ENCODE assay signal across 19 cellular contexts in genomic region chr1:168443899-168444298, GRCh38.
A peak's percentile ranks its signal among the peaks of the same experiment; 100 is the strongest.
DNase-seq lines count a peak whose midpoint lies in the region; ATAC-seq lines count a peak whose summit lies in the region.
"Had no signal": no experiment of that assay in that cellular context is flagged by ENCODE, and none has a peak within 500 bp of the region (broad histone marks: within the 10 kb centered on the region; RNA-seq: fewer than 3 reads in every experiment).

No MANE protein-coding gene starts in this region.

- intact Hi-C loops in CD4-positive, alpha-beta memory T cell (cut with micrococcal nuclease), result no loop called here
- intact Hi-C loops in activated CD4-positive, alpha-beta memory T cell treated with anti-CD3 and anti-CD28 coated beads for 36 hours (cut with micrococcal nuclease), result loop anchor here (1.0 to 10.0 kb wide), 3 partner anchors 22 to 903 kb away; partner anchors contain the start of gene ATP1B1

- POLR2A ChIA-PET in CD4-positive, alpha-beta memory T cell (lab: Charles Lee; ENCODE audit: partially characterized antibody), result interaction anchor here (0.6 to 2.6 kb wide), 14 partner anchors 22 to 924 kb away, joined by 3 to 22 read pairs (median 4); partner anchors contain the start of genes BLZF1 and NME7
- POLR2A ChIA-PET in activated CD4-positive, alpha-beta memory T cell treated with anti-CD3 and anti-CD28 coated beads for 36 hours (lab: Charles Lee), result interaction anchor here (1.3 to 1.6 kb wide), 2 partner anchors 23 to 101 kb away, joined by 3 to 5 read pairs; no protein-coding TSS in a partner anchor

- H3K9me3 Mint-ChIP-seq in CD4-positive, CD25-positive, alpha-beta regulatory T cell, result peaks cover 0 to 5% (median 0%) of the 10 kb centered on the region in 7 donors
- peaks cover 0 to 4% (median 0%) of the 10 kb centered on the region in 8 donors for H3K9me3 Mint-ChIP-seq in CD4-positive, alpha-beta memory T cell
- H3K9me3 Mint-ChIP-seq in activated CD4-positive, alpha-beta memory T cell treated with anti-CD3 and anti-CD28 coated beads for 36 hours, result no peaks in the 10 kb centered on the region
- H3K9me3 Mint-ChIP-seq: stimulated activated naive B cell treated with anti-CD40 and anti-IgM and Interleukin-4, amounts not matched to agents 10 μg/mL and 1 μg/mL and 100 μg/mL, for 72 hours had no signal

- H3K4me3 Mint-ChIP-seq in CD4-positive, CD25-positive, alpha-beta regulatory T cell, result peak overlapping the region in 1 of 4 donors; percentile 41
- H3K4me3 Mint-ChIP-seq in CD4-positive, alpha-beta memory T cell, result peak overlapping the region; percentile 23 to 70 (median 57)
- H3K4me3 Mint-ChIP-seq in activated CD4-positive, alpha-beta memory T cell treated with anti-CD3 and anti-CD28 coated beads for 36 hours, result no peak overlapping the region
- H3K4me3 Mint-ChIP-seq: stimulated activated naive B cell treated with anti-CD40 and anti-IgM and Interleukin-4, amounts not matched to agents 10 μg/mL and 1 μg/mL and 100 μg/mL, for 72 hours had no signal

- peaks cover 19% of the 10 kb centered on the region for H3K4me1 ChIP-seq in CD4-positive, CD25-positive, alpha-beta regulatory T cell (ENCODE audit: control insufficient read depth, insufficient read depth, low read length, poor library complexity, severe bottlenecking)
- H3K4me1 ChIP-seq in CD4-positive, alpha-beta memory T cell (ENCODE audit: insufficient read depth, low read length), result peaks cover 69% of the 10 kb centered on the region
- peaks cover 20% of the 10 kb centered on the region for H3K4me1 ChIP-seq in effector memory CD4-positive, alpha-beta T cell (ENCODE audit: control insufficient read depth, insufficient read depth, low read length, poor library complexity, severe bottlenecking)

- H3K36me3 Mint-ChIP-seq in CD4-positive, CD25-positive, alpha-beta regulatory T cell, result peaks cover 3% of the 10 kb centered on the region
- peaks cover 0 to 3% of the 10 kb centered on the region in 2 donors for H3K36me3 Mint-ChIP-seq in CD4-positive, alpha-beta memory T cell
- H3K36me3 Mint-ChIP-seq in activated CD4-positive, alpha-beta memory T cell treated with anti-CD3 and anti-CD28 coated beads for 36 hours, result no peaks in the 10 kb centered on the region
- H3K36me3 Mint-ChIP-seq: stimulated activated naive B cell treated with anti-CD40 and anti-IgM and Interleukin-4, amounts not matched to agents 10 μg/mL and 1 μg/mL and 100 μg/mL, for 72 hours had no signal

- peaks cover 19 to 43% (median 25%) of the 10 kb centered on the region in 4 donors for H3K4me1 Mint-ChIP-seq in CD4-positive, CD25-positive, alpha-beta regulatory T cell
- peaks cover 46 to 91% (median 69%) of the 10 kb centered on the region in 4 donors for H3K4me1 Mint-ChIP-seq in CD4-positive, alpha-beta memory T cell
- H3K4me1 Mint-ChIP-seq in activated CD4-positive, alpha-beta memory T cell treated with anti-CD3 and anti-CD28 coated beads for 36 hours (ENCODE audit: low read depth), result peaks cover 41% of the 10 kb centered on the region

- no peaks in the 10 kb centered on the region for H3K36me3 ChIP-seq in CD4-positive, CD25-positive, alpha-beta regulatory T cell (ENCODE audit: control insufficient read depth, insufficient read depth, low read length)
- H3K36me3 ChIP-seq in CD4-positive, alpha-beta memory T cell (ENCODE audit: insufficient read depth, low read length), result no peaks in the 10 kb centered on the region
- H3K36me3 ChIP-seq in effector memory CD4-positive, alpha-beta T cell (ENCODE audit: control insufficient read depth, insufficient read depth, low read length), result no peaks in the 10 kb centered on the region
- H3K36me3 ChIP-seq: tibial artery had no signal

- peaks cover 4% of the 10 kb centered on the region for H3K27me3 Mint-ChIP-seq in CD4-positive, CD25-positive, alpha-beta regulatory T cell
- H3K27me3 Mint-ChIP-seq in CD4-positive, alpha-beta memory T cell, result no peaks in the 10 kb centered on the region
- no peaks in the 10 kb centered on the region for H3K27me3 Mint-ChIP-seq in activated CD4-positive, alpha-beta memory T cell treated with anti-CD3 and anti-CD28 coated beads for 36 hours

- CTCF ChIA-PET in CD4-positive, alpha-beta memory T cell (lab: Charles Lee; ENCODE audit: partially characterized antibody), result interaction anchor here (0.7 to 13.1 kb wide), 15 partner anchors 10 to 159 kb away, joined by 3 to 249 read pairs (median 5); no protein-coding TSS in a partner anchor
- CTCF ChIA-PET in activated CD4-positive, alpha-beta memory T cell treated with anti-CD3 and anti-CD28 coated beads for 36 hours (lab: Charles Lee), result interaction anchor here (1.4 to 6.6 kb wide), 3 partner anchors 102 to 904 kb away, joined by 7 to 124 read pairs (median 16); no protein-coding TSS in a partner anchor

- no peak overlapping the region for H3K4me3 ChIP-seq in CD4-positive, CD25-positive, alpha-beta regulatory T cell (ENCODE audit: low read depth, low read length)
- no peak overlapping the region for H3K4me3 ChIP-seq in CD4-positive, alpha-beta memory T cell (ENCODE audit: low read length in 2 of 2)
- no peak overlapping the region for H3K4me3 ChIP-seq in effector memory CD4-positive, alpha-beta T cell (ENCODE audit: insufficient read depth, low read depth, low read length, poor library complexity, severe bottlenecking)
- H3K4me3 ChIP-seq: hepatocyte, lung, tibial artery had no signal

- H3K27ac Mint-ChIP-seq in CD4-positive, CD25-positive, alpha-beta regulatory T cell, result peak overlapping the region in 2 of 3 donors; percentile 56
- H3K27ac Mint-ChIP-seq in CD4-positive, alpha-beta memory T cell, result peak overlapping the region; percentile 73 to 92 (median 85)
- H3K27ac Mint-ChIP-seq in activated CD4-positive, alpha-beta memory T cell treated with anti-CD3 and anti-CD28 coated beads for 36 hours, result no peak overlapping the region
- H3K27ac Mint-ChIP-seq: stimulated activated naive B cell treated with anti-CD40 and anti-IgM and Interleukin-4, amounts not matched to agents 10 μg/mL and 1 μg/mL and 100 μg/mL, for 72 hours had no signal

- no peak for ATAC-seq in CD4-positive, CD25-positive, alpha-beta regulatory T cell (ENCODE audit: low read depth in 2 of 2)
- no peak for ATAC-seq in GM18867 (IDR thresholded peaks at IDR 0.05; ENCODE audit: unreplicated experiment)
- ATAC-seq in HG03095 (IDR thresholded peaks at IDR 0.05; ENCODE audit: unreplicated experiment), result no peak
- ATAC-seq: stimulated activated naive B cell treated with anti-CD40 and anti-IgM and Interleukin-4, amounts not matched to agents 10 μg/mL and 1 μg/mL and 100 μg/mL, for 72 hours had no signal

- no peak overlapping the region for H3K27ac ChIP-seq in CD4-positive, CD25-positive, alpha-beta regulatory T cell (ENCODE audit: insufficient read depth, low read length, poor library complexity, severe bottlenecking)
- H3K27ac ChIP-seq in CD4-positive, alpha-beta memory T cell (ENCODE audit: low read depth, low read length), result no peak overlapping the region
- H3K27ac ChIP-seq in effector memory CD4-positive, alpha-beta T cell (ENCODE audit: insufficient read depth, low read length, poor library complexity, severe bottlenecking), result peak overlapping the region; percentile 18
- H3K27ac ChIP-seq: epithelial cell of prostate, hepatocyte, tibial artery had no signal

- no peaks in the 10 kb centered on the region for H3K27me3 ChIP-seq in CD4-positive, CD25-positive, alpha-beta regulatory T cell (ENCODE audit: control insufficient read depth, insufficient read depth, low read length)
- no peaks in the 10 kb centered on the region for H3K27me3 ChIP-seq in CD4-positive, alpha-beta memory T cell (ENCODE audit: insufficient read depth, low read length)
- H3K27me3 ChIP-seq in effector memory CD4-positive, alpha-beta T cell (replicated peaks; ENCODE audit: control insufficient read depth, insufficient read depth, low read length, poor library complexity, severe bottlenecking), result no peaks in the 10 kb centered on the region
- H3K27me3 ChIP-seq: hepatocyte, tibial artery had no signal

- H3K9me3 ChIP-seq in CD4-positive, CD25-positive, alpha-beta regulatory T cell (ENCODE audit: control insufficient read depth in 2 of 2, low read length in 2 of 2), result no peaks in the 10 kb centered on the region
- H3K9me3 ChIP-seq in CD4-positive, alpha-beta memory T cell (ENCODE audit: control insufficient read depth in 1 of 2, low read length in 2 of 2), result no peaks in the 10 kb centered on the region
- H3K9me3 ChIP-seq in effector memory CD4-positive, alpha-beta T cell (ENCODE audit: control insufficient read depth, low read length), result no peaks in the 10 kb centered on the region
- H3K9me3 ChIP-seq: tibial artery had no signal

- peak in 1 of 3 donors; percentile 60 for DNase-seq in CD4-positive, CD25-positive, alpha-beta regulatory T cell
- peak; percentile 40 to 61 (median 53) for DNase-seq in CD4-positive, alpha-beta memory T cell
- peak; percentile 34 for DNase-seq in activated CD4-positive, alpha-beta memory T cell treated with anti-CD3 and anti-CD28 coated beads for 36 hours
- DNase-seq in effector memory CD4-positive, alpha-beta T cell, result no peak
- DNase-seq in NCI-H2107 (lab: John Stamatoyannopoulos, UW), result no peak
- DNase-seq: AML-193; dermis blood vessel endothelial cell; foreskin fibroblast; NCI-H1105; NCI-H2081 treated with DMSO at 0.1 percent for 48 hours; NCI-H524; RPMI8226; stimulated activated naive B cell treated with anti-CD40 and anti-IgM and Interleukin-4, amounts not matched to agents 10 μg/mL and 1 μg/mL and 100 μg/mL, for 72 hours; tibial artery had no signal

Comparison
In these comparisons a context has a peak if more than half of its experiments do, and no peak if none do; other contexts are left out.
1. DNase-seq: peak in CD4-positive, alpha-beta memory T cell (5 of 5) and activated CD4-positive, alpha-beta memory T cell treated with anti-CD3 and anti-CD28 coated beads for 36 hours (single experiment); none in effector memory CD4-positive, alpha-beta T cell (0 of 3) and NCI-H2107 (single experiment).